In genomic region chr15:40340740-40341400, GRCh38 we compare ENCODE assay signal across 8 cellular contexts. TPM values are rescaled to one million over a fixed set of nuclear protein-coding genes. Genes with fewer than 3 reads are reported as not detected.
DNase-seq lines count a peak whose midpoint lies in the region; ATAC-seq and TF ChIP-seq lines count a peak whose summit lies in the region.

CCDC9B (minus strand) TSS chr15:40340939; CDS start chr15:40340819, 120 bp downstream.

- intact Hi-C loops in left colon (cut with DNase I, micrococcal nuclease), result no loop called here
- intact Hi-C loops in activated CD4-positive, alpha-beta memory T cell treated with anti-CD3 and anti-CD28 coated beads for 36 hours (cut with micrococcal nuclease), result no loop called here

- DNase-seq in HCEC 1CT (peak; percentile 77), NCI-H748 treated with DMSO at 0.1 percent for 48 hours (lab: John Stamatoyannopoulos, UW) (peak; percentile 10), chondrocyte (ENCODE audit: low spot score) (peak; percentile 97), left colon (peak; percentile 95 to 97), substantia nigra (lab: John Stamatoyannopoulos, UW) (peak; percentile 52 to 96 (median 87)), activated gamma-delta T cell treated with Interleukin-2 at 50 U/mL for 16 hours (no peak)
- no peak for DNase-seq in activated CD4-positive, alpha-beta memory T cell treated with anti-CD3 and anti-CD28 coated beads for 36 hours

- peaks cover 85% of the 10 kb centered on the region for H3K4me1 Mint-ChIP-seq in chondrocyte (ENCODE audit: low read depth)
- H3K4me1 Mint-ChIP-seq in activated CD4-positive, alpha-beta memory T cell treated with anti-CD3 and anti-CD28 coated beads for 36 hours (ENCODE audit: low read depth), result peaks cover 4% of the 10 kb centered on the region

- no peaks in the 10 kb centered on the region for H3K27me3 Mint-ChIP-seq in chondrocyte (ENCODE audit: low read depth)
- H3K27me3 Mint-ChIP-seq in activated CD4-positive, alpha-beta memory T cell treated with anti-CD3 and anti-CD28 coated beads for 36 hours, result no peaks in the 10 kb centered on the region

- H3K9me3 Mint-ChIP-seq in chondrocyte (ENCODE audit: low read depth), result no peaks in the 10 kb centered on the region
- H3K9me3 Mint-ChIP-seq in activated CD4-positive, alpha-beta memory T cell treated with anti-CD3 and anti-CD28 coated beads for 36 hours, result no peaks in the 10 kb centered on the region

- H3K4me3 Mint-ChIP-seq in chondrocyte (ENCODE audit: unreplicated experiment), result peak within 1 kb of the TSS; percentile 73
- no peak within 1 kb of the TSS for H3K4me3 Mint-ChIP-seq in activated CD4-positive, alpha-beta memory T cell treated with anti-CD3 and anti-CD28 coated beads for 36 hours

- ATAC-seq in left colon (peak; percentile 71), GM19035 (IDR thresholded peaks at IDR 0.05; ENCODE audit: unreplicated experiment) (no peak)

- POLR2A ChIA-PET in activated CD4-positive, alpha-beta memory T cell treated with anti-CD3 and anti-CD28 coated beads for 36 hours (lab: Charles Lee), result interaction anchor here (0.6 kb wide), 1 partner anchor 172 kb away, joined by 3 read pairs; no protein-coding TSS in a partner anchor

- peak within 1 kb of the TSS; percentile 96 for H3K27ac ChIP-seq in substantia nigra (ENCODE audit: low read depth, low read length, poor library complexity, severe bottlenecking)

- CTCF ChIA-PET in activated CD4-positive, alpha-beta memory T cell treated with anti-CD3 and anti-CD28 coated beads for 36 hours (lab: Charles Lee), result interaction anchor here (0.6 to 12.8 kb wide), 12 partner anchors 14 to 123 kb away, joined by 3 to 248 read pairs (median 39); partner anchors contain the start of genes INAFM2 and PLCB2

- TF ChIP-seq CTCF in chondrocyte (IDR thresholded peaks at IDR 0.05), result no peak

- peak within 1 kb of the TSS; percentile 100 for H3K27ac Mint-ChIP-seq in chondrocyte (ENCODE audit: unreplicated experiment)
- no peak within 1 kb of the TSS for H3K27ac Mint-ChIP-seq in activated CD4-positive, alpha-beta memory T cell treated with anti-CD3 and anti-CD28 coated beads for 36 hours

- H3K36me3 Mint-ChIP-seq in chondrocyte (ENCODE audit: low read depth), result peaks cover 3% of the 10 kb centered on the region
- H3K36me3 Mint-ChIP-seq in activated CD4-positive, alpha-beta memory T cell treated with anti-CD3 and anti-CD28 coated beads for 36 hours, result no peaks in the 10 kb centered on the region

RNA-seq across cellular contexts. Expression of gene CCDC9B, which starts in this region (rescaled TPM):
- 55.4 to 60.0 TPM (median 58.0 TPM) in 3 replicates for total RNA-seq in chondrocyte
- 10 to 100 TPM; 28.1 to 43.5 TPM for total RNA-seq in left colon
- total RNA-seq in activated CD4-positive, alpha-beta memory T cell treated with anti-CD3 and anti-CD28 coated beads for 36 hours, result 1 to 10 TPM in 1 of 2 experiments, under 1 TPM in 1; 0.53 to 1.6 TPM

Comparison
In these comparisons a context has a peak if more than half of its experiments do, and no peak if none do; other contexts are left out.
1. RNA of gene CCDC9B (total RNA-seq): 55.4 to 60.0 TPM in chondrocyte and 28.1 to 43.5 TPM in left colon; 0.53 to 1.6 TPM in activated CD4-positive, alpha-beta memory T cell treated with anti-CD3 and anti-CD28 coated beads for 36 hours; every median in the first group is over 10 times any median in the second.
2. DNase-seq: peak in HCEC 1CT (single experiment), NCI-H748 treated with DMSO at 0.1 percent for 48 hours (single experiment), chondrocyte (single experiment), left colon (2 of 2) and substantia nigra (49 of 49); none in activated gamma-delta T cell treated with Interleukin-2 at 50 U/mL for 16 hours (single experiment) and activated CD4-positive, alpha-beta memory T cell treated with anti-CD3 and anti-CD28 coated beads for 36 hours (single experiment).